In the genomic region with DNA sequence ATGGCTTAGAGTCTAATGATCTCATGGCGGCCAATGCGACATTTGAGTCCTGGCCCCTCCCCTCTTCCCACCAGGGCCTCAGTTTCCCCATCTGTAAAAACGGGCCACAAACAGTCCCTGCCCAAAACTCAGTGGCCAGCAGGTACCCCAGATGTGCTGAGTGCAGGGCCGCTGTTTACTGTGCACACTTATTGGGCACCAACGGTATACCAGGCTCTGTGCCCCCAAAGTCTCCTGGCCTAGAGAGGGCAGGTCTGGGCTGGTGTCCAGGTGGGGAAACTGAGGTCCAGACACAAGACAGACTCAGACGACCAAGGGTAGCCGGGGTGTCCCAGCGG, we compare ENCODE assay signal across 1 cellular context.
TF ChIP-seq lines count a peak whose summit lies in the region.

No MANE protein-coding gene starts in this region.

TF ChIP-seq in GM12878, 131 proteins besides CTCF, POLR2A, EP300 and RAD21:
- TF ChIP-seq MXI1 (IDR thresholded peaks at IDR 0.05; ENCODE audit: low read depth, low read length) (no peak), BCL11A (IDR thresholded peaks at IDR 0.05; ENCODE audit: low read depth, low read length) (no peak), STAT1 (conservative IDR thresholded peaks at IDR 0.05) (no peak), CHD4 (IDR thresholded peaks at IDR 0.05) (no peak), ETV6 (conservative IDR thresholded peaks at IDR 0.05 in 1 of 2, IDR thresholded peaks at IDR 0.05 in 1 of 2; ENCODE audit: borderline replicate concordance in 1 of 2, low read depth in 1 of 2) (no peak), LARP7 (IDR thresholded peaks at IDR 0.05) (no peak), RCOR1 (conservative IDR thresholded peaks at IDR 0.05; ENCODE audit: low read depth, low read length) (no peak), SP1 (IDR thresholded peaks at IDR 0.05; ENCODE audit: low read depth, low read length) (no peak), HDGF (IDR thresholded peaks at IDR 0.05) (no peak), KDM1A (IDR thresholded peaks at IDR 0.05; ENCODE audit: borderline replicate concordance) (no peak), RB1 (IDR thresholded peaks at IDR 0.05; ENCODE audit: borderline replicate concordance) (no peak), CHD1 (IDR thresholded peaks at IDR 0.05; ENCODE audit: low read depth, low read length) (no peak), SUPT20H (IDR thresholded peaks at IDR 0.05; ENCODE audit: borderline replicate concordance, control insufficient read depth, low read depth, low read length) (no peak), POU2F2 (IDR thresholded peaks at IDR 0.05; ENCODE audit: borderline replicate concordance, low read depth, low read length) (no peak)
- TF ChIP-seq, protein P1, sequence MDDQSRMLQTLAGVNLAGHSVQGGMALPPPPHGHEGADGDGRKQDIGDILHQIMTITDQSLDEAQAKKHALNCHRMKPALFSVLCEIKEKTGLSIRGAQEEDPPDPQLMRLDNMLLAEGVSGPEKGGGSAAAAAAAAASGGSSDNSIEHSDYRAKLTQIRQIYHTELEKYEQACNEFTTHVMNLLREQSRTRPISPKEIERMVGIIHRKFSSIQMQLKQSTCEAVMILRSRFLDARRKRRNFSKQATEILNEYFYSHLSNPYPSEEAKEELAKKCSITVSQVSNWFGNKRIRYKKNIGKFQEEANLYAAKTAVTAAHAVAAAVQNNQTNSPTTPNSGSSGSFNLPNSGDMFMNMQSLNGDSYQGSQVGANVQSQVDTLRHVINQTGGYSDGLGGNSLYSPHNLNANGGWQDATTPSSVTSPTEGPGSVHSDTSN (IDR thresholded peaks at IDR 0.05; ENCODE audit: insufficient replicate concordance, low read depth, low read length) = no peak
- TF ChIP-seq, protein P2, sequence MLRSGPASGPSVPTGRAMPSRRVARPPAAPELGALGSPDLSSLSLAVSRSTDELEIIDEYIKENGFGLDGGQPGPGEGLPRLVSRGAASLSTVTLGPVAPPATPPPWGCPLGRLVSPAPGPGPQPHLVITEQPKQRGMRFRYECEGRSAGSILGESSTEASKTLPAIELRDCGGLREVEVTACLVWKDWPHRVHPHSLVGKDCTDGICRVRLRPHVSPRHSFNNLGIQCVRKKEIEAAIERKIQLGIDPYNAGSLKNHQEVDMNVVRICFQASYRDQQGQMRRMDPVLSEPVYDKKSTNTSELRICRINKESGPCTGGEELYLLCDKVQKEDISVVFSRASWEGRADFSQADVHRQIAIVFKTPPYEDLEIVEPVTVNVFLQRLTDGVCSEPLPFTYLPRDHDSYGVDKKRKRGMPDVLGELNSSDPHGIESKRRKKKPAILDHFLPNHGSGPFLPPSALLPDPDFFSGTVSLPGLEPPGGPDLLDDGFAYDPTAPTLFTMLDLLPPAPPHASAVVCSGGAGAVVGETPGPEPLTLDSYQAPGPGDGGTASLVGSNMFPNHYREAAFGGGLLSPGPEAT (IDR thresholded peaks at IDR 0.05; ENCODE audit: low read depth) = no peak
- TF ChIP-seq, protein P3, sequence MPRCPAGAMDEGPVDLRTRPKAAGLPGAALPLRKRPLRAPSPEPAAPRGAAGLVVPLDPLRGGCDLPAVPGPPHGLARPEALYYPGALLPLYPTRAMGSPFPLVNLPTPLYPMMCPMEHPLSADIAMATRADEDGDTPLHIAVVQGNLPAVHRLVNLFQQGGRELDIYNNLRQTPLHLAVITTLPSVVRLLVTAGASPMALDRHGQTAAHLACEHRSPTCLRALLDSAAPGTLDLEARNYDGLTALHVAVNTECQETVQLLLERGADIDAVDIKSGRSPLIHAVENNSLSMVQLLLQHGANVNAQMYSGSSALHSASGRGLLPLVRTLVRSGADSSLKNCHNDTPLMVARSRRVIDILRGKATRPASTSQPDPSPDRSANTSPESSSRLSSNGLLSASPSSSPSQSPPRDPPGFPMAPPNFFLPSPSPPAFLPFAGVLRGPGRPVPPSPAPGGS (IDR thresholded peaks at IDR 0.05; ENCODE audit: borderline replicate concordance, insufficient read depth, low read depth, low read length, poor library complexity, severe bottlenecking) = no peak
